8 cellular contexts compared by ENCODE assay signal in genomic region chr10:97640174-97640867, GRCh38. TPM values are rescaled to one million over a fixed set of nuclear protein-coding genes. Genes with fewer than 3 reads are reported as not detected.
A peak's percentile ranks its signal among the peaks of the same experiment; 100 is the strongest.
DNase-seq lines count a peak whose midpoint lies in the region; ATAC-seq and TF ChIP-seq lines count a peak whose summit lies in the region.

TSS of gene PI4K2A (plus strand) at chr10:97640671. CDS start at chr10:97640743, 72 bp downstream.

- DNase-seq in NCI-H1694 (lab: John Stamatoyannopoulos, UW) (peak; percentile 95), amniotic epithelial cell (ENCODE audit: low read depth) (peak; percentile 99), left cardiac atrium (peak; percentile 100), posterior vena cava (ENCODE audit: low spot score) (peak; percentile 100), upper lobe of right lung (peak; percentile 99)

- peaks cover 17% of the 10 kb centered on the region for H3K4me1 ChIP-seq in upper lobe of right lung

- TF ChIP-seq CTCF in upper lobe of right lung (IDR thresholded peaks at IDR 0.05): no peak

- peak within 1 kb of the TSS; percentile 83 for H3K4me3 ChIP-seq in upper lobe of right lung

- no peaks in the 10 kb centered on the region for H3K27me3 ChIP-seq in upper lobe of right lung

- peak within 1 kb of the TSS; percentile 85 for H3K27ac ChIP-seq in upper lobe of right lung

- intact Hi-C loops in T-helper 1 cell treated with Interleukin-12 subunit alpha and Interleukin-12 subunit beta and Interleukin-4 antibody, amounts not matched to agents 30 ng/mL and 1 ng/mL, for 36 hours (cut with micrococcal nuclease): loop anchor here (1.0 to 5.0 kb wide), 14 partner anchors 9 to 1790 kb away; partner anchors contain the start of genes ARHGAP19, AVPI1, EXOSC1 and FRAT1
- intact Hi-C loops in left cardiac atrium (cut with DNase I) (no loop called here), posterior vena cava (cut with DNase I) (no loop called here), upper lobe of right lung (cut with DNase I) (no loop called here)

- H3K9me3 ChIP-seq in upper lobe of right lung: no peaks in the 10 kb centered on the region

- ATAC-seq in GM18498 (IDR thresholded peaks at IDR 0.05; ENCODE audit: unreplicated experiment): peak; percentile 99
- peak; percentile 98 for ATAC-seq in HG02885 (IDR thresholded peaks at IDR 0.05; ENCODE audit: poor library complexity, unreplicated experiment)
- ATAC-seq in left cardiac atrium: peak; percentile 99
- ATAC-seq in upper lobe of right lung: peak; percentile 99

- H3K36me3 ChIP-seq in upper lobe of right lung: peaks cover 6% of the 10 kb centered on the region

RNA-seq across cellular contexts. Expression of gene PI4K2A, which starts in this region (rescaled TPM):
- 13.9 and 14.1 TPM in 2 replicates for total RNA-seq in T-helper 1 cell treated with Interleukin-12 subunit alpha and Interleukin-12 subunit beta and Interleukin-4 antibody, amounts not matched to agents 30 ng/mL and 1 ng/mL, for 36 hours
- 10 to 100 TPM; 11.2 to 12.1 TPM for total RNA-seq in left cardiac atrium
- 10 to 100 TPM; 13.8 to 15.9 TPM for total RNA-seq in posterior vena cava
- total RNA-seq in upper lobe of right lung: 28.3 TPM

Comparison
In these comparisons a context has a peak if more than half of its experiments do, and no peak if none do; other contexts are left out.
1. Peak in every context shown above with its lines: DNase-seq, ATAC-seq, H3K4me3 ChIP-seq and H3K27ac ChIP-seq.